In the genomic region with DNA sequence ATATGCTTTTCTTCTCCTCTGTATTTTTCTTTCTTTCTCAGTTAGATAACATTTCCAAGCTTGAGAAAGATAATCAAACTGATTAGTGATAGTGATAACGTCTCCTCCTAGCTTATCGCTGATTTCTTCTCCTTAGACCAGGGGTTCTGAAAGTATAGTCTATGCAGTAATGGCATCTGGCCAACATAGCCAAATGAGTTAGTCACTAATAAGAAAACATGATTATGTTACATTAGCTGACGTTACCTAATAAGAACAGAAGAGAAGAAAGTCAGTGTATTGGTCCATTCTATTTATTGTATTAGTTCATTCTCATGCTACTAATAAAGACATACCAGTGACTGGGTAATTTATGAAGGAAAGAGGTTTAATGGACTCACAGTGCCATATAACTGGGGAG, we compare ENCODE assay signal across 18 cellular contexts.
"Had no signal": no experiment of that assay in that cellular context is flagged by ENCODE, and none has a peak within 500 bp of the region (broad histone marks: within the 10 kb centered on the region; RNA-seq: fewer than 3 reads in every experiment).

No MANE protein-coding gene starts in this region.

- FAIRE-seq: keratinocyte had no signal

- H3K27ac ChIP-seq: heart right ventricle, left lung had no signal

- H3K36me3 ChIP-seq: left lung had no signal

- ATAC-seq: activated naive CD4-positive, alpha-beta T cell treated with anti-CD3 and anti-CD28 coated beads, Interleukin-2, amount 50 U/mL, for 72 hours; heart right ventricle; left lung; stimulated activated effector memory CD8-positive, alpha-beta T cell treated with anti-CD3 and anti-CD28 coated beads, Interleukin-12 subunit alpha, Interleukin-12 subunit beta, amount 100 ng/mL, for 72 hours had no signal

- H3K9me3 ChIP-seq: heart right ventricle, left lung had no signal

- H3K4me1 Mint-ChIP-seq: neural crest cell; stimulated activated effector memory CD8-positive, alpha-beta T cell treated with anti-CD3 and anti-CD28 coated beads, Interleukin-12 subunit alpha, Interleukin-12 subunit beta, amount 100 ng/mL, for 72 hours had no signal

- H3K4me2 ChIP-seq: smooth muscle cell had no signal

- H3K4me1 ChIP-seq: heart right ventricle, left lung had no signal

- DNase-seq: activated CD4-positive, alpha-beta T cell treated with anti-CD3 and anti-CD28 coated beads, Interleukin-2, amount 50 U/mL, for 4 hours; activated CD4-positive, CD25-positive, alpha-beta regulatory T cell treated with anti-CD3 and anti-CD28 coated beads, Interleukin-2, amount 50 U/mL, for 72 hours; activated effector memory CD4-positive, alpha-beta T cell treated with Interleukin-2 at 50 U/mL for 16 hours; activated T-cell treated with anti-CD3 and anti-CD28 coated beads, Interleukin-2, amount 50 U/mL, for 1 hour; cortex of kidney; effector memory CD4-positive, alpha-beta T cell; foreskin melanocyte; heart right ventricle; left lung; retina; SIG-M5; substantia nigra; T-helper 2 cell had no signal

- H3K27ac Mint-ChIP-seq: activated naive CD4-positive, alpha-beta T cell treated with anti-CD3 and anti-CD28 coated beads, Interleukin-2, amount 50 U/mL, for 72 hours; stimulated activated effector memory CD8-positive, alpha-beta T cell treated with anti-CD3 and anti-CD28 coated beads, Interleukin-12 subunit alpha, Interleukin-12 subunit beta, amount 100 ng/mL, for 72 hours had no signal

- H3K9me3 Mint-ChIP-seq: activated naive CD4-positive, alpha-beta T cell treated with anti-CD3 and anti-CD28 coated beads, Interleukin-2, amount 50 U/mL, for 72 hours; neural crest cell; stimulated activated effector memory CD8-positive, alpha-beta T cell treated with anti-CD3 and anti-CD28 coated beads, Interleukin-12 subunit alpha, Interleukin-12 subunit beta, amount 100 ng/mL, for 72 hours had no signal

- H3K4me3 Mint-ChIP-seq: neural crest cell; stimulated activated effector memory CD8-positive, alpha-beta T cell treated with anti-CD3 and anti-CD28 coated beads, Interleukin-12 subunit alpha, Interleukin-12 subunit beta, amount 100 ng/mL, for 72 hours had no signal

- H3K4me3 ChIP-seq: heart right ventricle, left lung, smooth muscle cell had no signal

- H3K27me3 ChIP-seq: heart right ventricle, left lung had no signal
